In the genomic region with DNA sequence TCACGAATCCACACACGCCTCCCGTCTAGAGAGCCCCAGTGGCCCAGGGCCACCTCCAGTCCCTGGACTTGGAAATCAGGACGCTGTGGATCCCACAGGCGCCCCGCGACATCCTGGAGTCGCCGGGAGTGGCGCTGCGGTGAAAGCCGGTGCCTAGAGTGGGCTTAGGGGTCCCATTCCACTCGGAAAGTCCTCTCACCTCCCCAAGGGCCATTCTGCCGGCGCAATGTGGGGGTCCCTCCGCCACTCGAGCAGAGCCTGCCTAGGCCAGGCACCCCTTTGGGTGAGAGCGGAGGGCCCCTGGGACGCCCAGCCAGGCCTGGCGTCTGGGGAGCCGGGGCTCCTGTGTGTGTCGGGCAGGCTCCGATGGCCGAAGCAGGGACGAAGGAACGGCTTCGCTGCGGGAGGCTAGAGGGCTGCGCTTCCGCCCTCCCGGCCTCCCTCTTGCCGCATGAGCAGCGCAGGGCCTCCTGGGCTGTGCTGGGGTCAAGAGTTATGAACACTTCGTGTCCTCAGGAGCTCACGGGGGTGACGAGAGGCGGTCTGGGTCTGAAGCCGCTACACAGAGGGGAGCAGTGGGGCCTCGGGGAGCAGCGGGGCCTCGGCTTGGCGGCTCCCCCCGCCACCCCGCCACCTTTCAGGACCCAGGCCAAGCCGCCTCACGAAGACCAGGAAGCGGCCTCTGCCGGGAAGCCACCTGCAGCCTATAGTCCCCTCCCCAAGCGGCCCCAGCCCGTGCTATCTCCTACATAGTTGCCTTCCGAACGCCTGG, we compare ENCODE assay signal across 8 cellular contexts. TPM values are rescaled to one million over a fixed set of nuclear protein-coding genes. Genes with fewer than 3 reads are reported as not detected.
DNase-seq lines count a peak whose midpoint lies in the region; ATAC-seq and TF ChIP-seq lines count a peak whose summit lies in the region.

No MANE protein-coding gene starts in this region.

- POLR2A ChIA-PET in activated CD8-positive, alpha-beta T cell treated with anti-CD3 and anti-CD28 coated beads, Interleukin-2, amount 10 ng/mL, durations not matched to agents 7 days and 5 days (lab: Charles Lee) = no interaction called here
- POLR2A ChIA-PET in activated CD8-positive, alpha-beta T cell treated with anti-CD3 and anti-CD28 coated beads for 36 hours (lab: Charles Lee) = interaction anchor here (1.5 kb wide), 1 partner anchor 12 kb away, joined by 3 read pairs; no protein-coding TSS in a partner anchor

- no peak for DNase-seq in activated CD8-positive, alpha-beta T cell treated with anti-CD3 and anti-CD28 coated beads, Interleukin-2, amount 10 ng/mL, durations not matched to agents 7 days and 5 days
- DNase-seq in activated CD8-positive, alpha-beta T cell treated with anti-CD3 and anti-CD28 coated beads for 36 hours = no peak
- peak; percentile 44 for DNase-seq in iPS-NIHi11 (ENCODE audit: low spot score)
- DNase-seq in suprapubic skin (ENCODE audit: low spot score in 2 of 2) = no peak
- no peak for DNase-seq in NCI-H69 (lab: John Stamatoyannopoulos, UW)
- DNase-seq in cerebellar nuclear complex (lab: John Stamatoyannopoulos, UW) = no peak
- DNase-seq in GM19240 (ENCODE audit: insufficient read length, low spot score) = no peak

- H3K27me3 ChIP-seq in HUES48 (ENCODE audit: control insufficient read depth, insufficient read depth, low read length) (peaks cover 64% of the 10 kb centered on the region), suprapubic skin (peaks cover 76% of the 10 kb centered on the region)

- no peak overlapping the region for H3K27ac Mint-ChIP-seq in activated CD8-positive, alpha-beta T cell treated with anti-CD3 and anti-CD28 coated beads, Interleukin-2, amount 10 ng/mL, durations not matched to agents 7 days and 5 days
- no peak overlapping the region for H3K27ac Mint-ChIP-seq in activated CD8-positive, alpha-beta T cell treated with anti-CD3 and anti-CD28 coated beads for 36 hours

- H3K4me3 Mint-ChIP-seq in activated CD8-positive, alpha-beta T cell treated with anti-CD3 and anti-CD28 coated beads, Interleukin-2, amount 10 ng/mL, durations not matched to agents 7 days and 5 days = no peak overlapping the region
- H3K4me3 Mint-ChIP-seq in activated CD8-positive, alpha-beta T cell treated with anti-CD3 and anti-CD28 coated beads for 36 hours = no peak overlapping the region

- ATAC-seq in activated CD8-positive, alpha-beta T cell treated with anti-CD3 and anti-CD28 coated beads, Interleukin-2, amount 10 ng/mL, durations not matched to agents 7 days and 5 days = peak; percentile 52
- ATAC-seq in activated CD8-positive, alpha-beta T cell treated with anti-CD3 and anti-CD28 coated beads for 36 hours = no peak

- peaks cover 74% of the 10 kb centered on the region for H3K27me3 Mint-ChIP-seq in activated CD8-positive, alpha-beta T cell treated with anti-CD3 and anti-CD28 coated beads, Interleukin-2, amount 10 ng/mL, durations not matched to agents 7 days and 5 days (ENCODE audit: low read depth)
- peaks cover 62% of the 10 kb centered on the region for H3K27me3 Mint-ChIP-seq in activated CD8-positive, alpha-beta T cell treated with anti-CD3 and anti-CD28 coated beads for 36 hours

- H3K4me1 Mint-ChIP-seq in activated CD8-positive, alpha-beta T cell treated with anti-CD3 and anti-CD28 coated beads, Interleukin-2, amount 10 ng/mL, durations not matched to agents 7 days and 5 days (ENCODE audit: low read depth) = peaks cover 15% of the 10 kb centered on the region
- peaks cover 10% of the 10 kb centered on the region for H3K4me1 Mint-ChIP-seq in activated CD8-positive, alpha-beta T cell treated with anti-CD3 and anti-CD28 coated beads for 36 hours (ENCODE audit: low read depth)

- no peak for TF ChIP-seq EP300 in suprapubic skin (IDR thresholded peaks at IDR 0.05)

- intact Hi-C loops in activated CD8-positive, alpha-beta T cell treated with anti-CD3 and anti-CD28 coated beads for 36 hours (cut with micrococcal nuclease) = no loop called here

- no peak for TF ChIP-seq POLR2A in suprapubic skin (IDR thresholded peaks at IDR 0.05)

- no peaks in the 10 kb centered on the region for H3K36me3 ChIP-seq in HUES48 (ENCODE audit: control insufficient read depth, insufficient read depth, low read length)
- H3K36me3 ChIP-seq in suprapubic skin = no peaks in the 10 kb centered on the region

- CTCF ChIA-PET in activated CD8-positive, alpha-beta T cell treated with anti-CD3 and anti-CD28 coated beads, Interleukin-2, amount 10 ng/mL, durations not matched to agents 7 days and 5 days (lab: Charles Lee) = interaction anchor here (0.9 to 1.4 kb wide), 3 partner anchors 12 to 1351 kb away, joined by 3 to 4 read pairs (median 4); no protein-coding TSS in a partner anchor
- CTCF ChIA-PET in activated CD8-positive, alpha-beta T cell treated with anti-CD3 and anti-CD28 coated beads for 36 hours (lab: Charles Lee) = interaction anchor here (1.1 kb wide), 1 partner anchor 153 kb away, joined by 3 read pairs; no protein-coding TSS in a partner anchor

- 23% methylated on average over 17 of the region's 52 CpGs for WGBS in suprapubic skin

- H3K27ac ChIP-seq in HUES48 (ENCODE audit: low read depth, low read length) (no peak overlapping the region), suprapubic skin (no peak overlapping the region)

- H3K4me3 ChIP-seq in HUES48 (ENCODE audit: low read depth, low read length) (peak overlapping the region; percentile 52), suprapubic skin (peak overlapping the region; percentile 33)

- H3K9ac ChIP-seq in HUES48 (ENCODE audit: low read depth, low read length) = peak overlapping the region; percentile 9; the same call in 1 of the 2 replicates

- peaks cover 1% of the 10 kb centered on the region for H3K36me3 Mint-ChIP-seq in activated CD8-positive, alpha-beta T cell treated with anti-CD3 and anti-CD28 coated beads, Interleukin-2, amount 10 ng/mL, durations not matched to agents 7 days and 5 days (ENCODE audit: low read depth)
- no peaks in the 10 kb centered on the region for H3K36me3 Mint-ChIP-seq in activated CD8-positive, alpha-beta T cell treated with anti-CD3 and anti-CD28 coated beads for 36 hours (ENCODE audit: low read depth)

- H3K9me3 ChIP-seq in HUES48 (ENCODE audit: control insufficient read depth, insufficient read depth, low read length) (no peaks in the 10 kb centered on the region), suprapubic skin (no peaks in the 10 kb centered on the region)

- TF ChIP-seq CTCF in activated CD8-positive, alpha-beta T cell treated with anti-CD3 and anti-CD28 coated beads for 36 hours (IDR thresholded peaks at IDR 0.05) = no peak
- TF ChIP-seq CTCF in suprapubic skin (IDR thresholded peaks at IDR 0.05) = no peak

- H3K9me3 Mint-ChIP-seq in activated CD8-positive, alpha-beta T cell treated with anti-CD3 and anti-CD28 coated beads, Interleukin-2, amount 10 ng/mL, durations not matched to agents 7 days and 5 days (ENCODE audit: insufficient read depth) = no peaks in the 10 kb centered on the region
- H3K9me3 Mint-ChIP-seq in activated CD8-positive, alpha-beta T cell treated with anti-CD3 and anti-CD28 coated beads for 36 hours = no peaks in the 10 kb centered on the region

- H3K4me1 ChIP-seq in HUES48 (ENCODE audit: control insufficient read depth, insufficient read depth, low read length) (peaks cover 13% of the 10 kb centered on the region), suprapubic skin (peaks cover 35% of the 10 kb centered on the region)

RNA-seq across cellular contexts. Expression of a gene that starts 13.6 kb away (rescaled TPM):
- not detected for total RNA-seq in activated CD8-positive, alpha-beta T cell treated with anti-CD3 and anti-CD28 coated beads, Interleukin-2, amount 10 ng/mL, durations not matched to agents 7 days and 5 days
- not detected for total RNA-seq in activated CD8-positive, alpha-beta T cell treated with anti-CD3 and anti-CD28 coated beads for 36 hours
- total RNA-seq in suprapubic skin = not detected
